ENCODE assay signal across 9 cellular contexts in genomic region chr18:1541478-1541877, GRCh38.
"Had no signal": no experiment of that assay in that cellular context is flagged by ENCODE, and none has a peak within 500 bp of the region (broad histone marks: within the 10 kb centered on the region; RNA-seq: fewer than 3 reads in every experiment).

No MANE protein-coding gene starts in this region.

- H2AFZ ChIP-seq: GM23248, GM23338 had no signal

- H3K4me3 Mint-ChIP-seq: GM23338, H9, HFFc6 had no signal

- H3K4me1 Mint-ChIP-seq: GM23338, H9 had no signal

- H3K4me1 ChIP-seq: HAP-1 had no signal

- ATAC-seq: GM23338, HCT116 had no signal

- H3K4me3 ChIP-seq: GM23248, GM23338, HAP-1 had no signal

- H3K4me2 ChIP-seq: GM23338 had no signal

- H3K9me3 Mint-ChIP-seq: GM23338 had no signal

- H3K27ac Mint-ChIP-seq: GM23338, H9, HFFc6 had no signal

- DNase-seq: GM23248, GOT3, H7, H9, HCEC 1CT, HFFc6 had no signal

- H3K9me3 ChIP-seq: HAP-1 had no signal

- H3K9ac ChIP-seq: GM23248 had no signal

- H3K27ac ChIP-seq: GM23248 had no signal

- H3K36me3 ChIP-seq: HAP-1 had no signal
